25 cellular contexts compared by ENCODE assay signal in the genomic region with DNA sequence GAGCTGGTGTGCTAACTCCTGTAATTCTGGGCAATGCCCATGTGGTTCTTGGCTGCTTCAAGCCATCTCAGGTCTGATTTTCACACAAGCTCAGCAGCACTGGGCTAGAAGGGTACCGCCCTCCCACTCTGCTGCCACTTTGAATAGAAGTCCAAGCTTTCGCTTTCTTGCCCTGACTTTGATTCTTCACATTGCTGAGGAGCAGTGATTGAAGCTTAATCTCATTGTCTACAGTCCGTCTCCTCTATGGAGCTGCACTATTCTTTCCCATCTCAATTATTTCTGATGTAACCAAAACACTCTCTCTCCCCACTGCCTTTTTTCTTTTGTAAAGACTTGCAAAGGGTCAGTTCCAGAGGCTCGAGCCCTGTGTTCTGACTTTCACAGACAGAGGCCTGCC. TPM values are rescaled to one million over a fixed set of nuclear protein-coding genes. Genes with fewer than 3 reads are reported as not detected.
A peak's percentile ranks its signal among the peaks of the same experiment; 100 is the strongest.
DNase-seq lines count a peak whose midpoint lies in the region; ATAC-seq and TF ChIP-seq lines count a peak whose summit lies in the region.
"Had no signal": no experiment of that assay in that cellular context is flagged by ENCODE, and none has a peak within 500 bp of the region (broad histone marks: within the 10 kb centered on the region; RNA-seq: fewer than 3 reads in every experiment).

No MANE protein-coding gene starts in this region.

- H2AFZ ChIP-seq in neuronal stem cell (ENCODE audit: low read length): peak overlapping the region; percentile 6

- TF ChIP-seq CTCF in nephron progenitor cell (IDR thresholded peaks at IDR 0.05): no peak

- no peak overlapping the region for H3K23ac ChIP-seq in neuronal stem cell (ENCODE audit: low read depth, low read length, poor library complexity)

- no peak overlapping the region for H2BK5ac ChIP-seq in neuronal stem cell (ENCODE audit: low read length)

- no peak overlapping the region for H2BK12ac ChIP-seq in neuronal stem cell (ENCODE audit: low read length)

- no peak overlapping the region for H3K4me3 ChIP-seq in neuronal stem cell (ENCODE audit: low read length in 2 of 2)
- no peak overlapping the region for H3K4me3 ChIP-seq in aorta (ENCODE audit: low read length in 2 of 2)
- H3K4me3 ChIP-seq: A549; BLaER1 treated with 17β-estradiol and CSF1 and Interleukin-3, amounts not matched to agents 10 nM and 100 nM; HAP-1 had no signal

- DNase-seq in astrocyte of the hippocampus (ENCODE audit: low read depth, low spot score) (peak; percentile 10), nephron progenitor cell (no peak), neuronal stem cell (ENCODE audit: low spot score) (no peak), aorta (no peak), SKM-1 treated with dmso at 0.1 percent for 144 hours (lab: John Stamatoyannopoulos, UW; ENCODE audit: unreplicated experiment) (no peak), HT-29 (ENCODE audit: low spot score) (no peak)
- no peak for DNase-seq in activated naive CD4-positive, alpha-beta T cell treated with anti-CD3 and anti-CD28 coated beads, Interleukin-2, amount 50 U/mL, for 16 hours
- DNase-seq: 8988T; ACHN; AML-193; BE2C; Calu3; CD4-positive, alpha-beta T cell; COR-L47; DMS53; DMS79 treated with DMSO at 0.1 percent for 48 hours; GF-D8; GOT3; HFFc6 had no signal

- no peaks in the 10 kb centered on the region for H3K9me3 Mint-ChIP-seq in nephron progenitor cell
- H3K9me3 Mint-ChIP-seq: CD4-positive, alpha-beta T cell; HFFc6 had no signal

- H3K27ac ChIP-seq in neuronal stem cell (replicated peaks; ENCODE audit: low read length) (no peak overlapping the region), aorta (ENCODE audit: low read depth in 1 of 2, low read length in 2 of 2) (no peak overlapping the region)
- H3K27ac ChIP-seq: A549; BLaER1 treated with 17β-estradiol and CSF1 and Interleukin-3, amounts not matched to agents 10 nM and 100 nM had no signal

- H3K4me1 Mint-ChIP-seq in nephron progenitor cell: no peaks in the 10 kb centered on the region
- H3K4me1 Mint-ChIP-seq: CD14-positive monocyte had no signal

- no peak overlapping the region for H2BK15ac ChIP-seq in neuronal stem cell (ENCODE audit: low read length)

- no peaks in the 10 kb centered on the region for H3K36me3 Mint-ChIP-seq in nephron progenitor cell (ENCODE audit: low read depth)
- H3K36me3 Mint-ChIP-seq: CD14-positive monocyte had no signal

- peaks cover 2 to 9% of the 10 kb centered on the region in 2 donors for H3K4me1 ChIP-seq in neuronal stem cell (ENCODE audit: control insufficient read depth in 2 of 2, insufficient read depth in 1 of 2, low read depth in 1 of 2, low read length in 2 of 2)
- peaks cover 0 to 2% of the 10 kb centered on the region in 2 donors for H3K4me1 ChIP-seq in aorta (ENCODE audit: control insufficient read depth in 1 of 2, insufficient read depth in 2 of 2, low read length in 2 of 2)
- H3K4me1 ChIP-seq: A549; BLaER1 treated with 17β-estradiol and CSF1 and Interleukin-3, amounts not matched to agents 10 nM and 100 nM; HAP-1 had no signal

- no peak overlapping the region for H4K8ac ChIP-seq in neuronal stem cell (ENCODE audit: low read depth, low read length)

- peak overlapping the region; percentile 40 for H3K27ac Mint-ChIP-seq in nephron progenitor cell
- H3K27ac Mint-ChIP-seq: CD4-positive, alpha-beta T cell; HFFc6 had no signal

- no peak overlapping the region for H3K4me3 Mint-ChIP-seq in nephron progenitor cell
- H3K4me3 Mint-ChIP-seq: CD14-positive monocyte; CD4-positive, alpha-beta T cell; HFFc6 had no signal

- no peak overlapping the region for H2AK5ac ChIP-seq in neuronal stem cell (ENCODE audit: low read depth, low read length)

- H2BK120ac ChIP-seq in neuronal stem cell (ENCODE audit: low read depth, low read length): no peak overlapping the region

- H3K27me3 ChIP-seq in neuronal stem cell (ENCODE audit: control insufficient read depth in 3 of 3, insufficient read depth in 3 of 3, low read depth in 1 of 3, low read length in 3 of 3) (no peaks in the 10 kb centered on the region), aorta (ENCODE audit: control insufficient read depth in 1 of 2, insufficient read depth in 2 of 2, low read length in 1 of 2) (no peaks in the 10 kb centered on the region)
- H3K27me3 ChIP-seq: BE2C; BLaER1 treated with 17β-estradiol and CSF1 and Interleukin-3, amounts not matched to agents 10 nM and 100 nM had no signal

- H3K9me3 ChIP-seq in neuronal stem cell (replicated peaks in 1 of 2; ENCODE audit: control insufficient read depth in 2 of 2, insufficient read depth in 1 of 2, low read depth in 1 of 2, low read length in 2 of 2): no peaks in the 10 kb centered on the region
- H3K9me3 ChIP-seq in aorta (ENCODE audit: control insufficient read depth, low read length): no peaks in the 10 kb centered on the region
- H3K9me3 ChIP-seq: A549; BE2C; BLaER1 treated with 17β-estradiol and CSF1 and Interleukin-3, amounts not matched to agents 10 nM and 100 nM; HAP-1 had no signal

- no peak overlapping the region for H3K18ac ChIP-seq in neuronal stem cell (ENCODE audit: low read length)

- no peak overlapping the region for H3K4me2 ChIP-seq in neuronal stem cell (ENCODE audit: insufficient read depth, low read length, poor library complexity, severe bottlenecking)
- H3K4me2 ChIP-seq: A549; BLaER1 treated with 17β-estradiol and CSF1 and Interleukin-3, amounts not matched to agents 10 nM and 100 nM had no signal

- H4K91ac ChIP-seq in neuronal stem cell (ENCODE audit: low read depth, low read length, poor library complexity): no peak overlapping the region

- H3K4ac ChIP-seq in neuronal stem cell (ENCODE audit: low read length): no peak overlapping the region

- intact Hi-C loops in aorta (cut with DNase I): loop anchor here in 1 of 2 donors (5.0 to 10.0 kb wide), 2 partner anchors 59 to 86 kb away; a partner anchor contains a TSS

- H3K79me1 ChIP-seq in neuronal stem cell (ENCODE audit: low read depth, low read length): no peaks in the 10 kb centered on the region

- ATAC-seq in aorta (ENCODE audit: low FRiP score): peak; percentile 36
- ATAC-seq: A549 had no signal

- H3K9ac ChIP-seq in neuronal stem cell (ENCODE audit: low read depth, low read length, poor library complexity): no peak overlapping the region
- H3K9ac ChIP-seq: BLaER1 treated with 17β-estradiol and CSF1 and Interleukin-3, amounts not matched to agents 10 nM and 100 nM had no signal

- WGBS in neuronal stem cell (ENCODE audit: extremely low coverage in 2 of 2, insufficient read length in 2 of 2, insufficient replicate concordance in 1 of 2), 2 donors: no CpG with 5 or more reads among the region's 4 CpGs
- 10 to 16% methylated on average over 4 of the region's 4 CpGs for WGBS in aorta, 2 donors

- H3K27me3 Mint-ChIP-seq in nephron progenitor cell (ENCODE audit: low read depth, poor library complexity): peaks cover 21% of the 10 kb centered on the region
- H3K27me3 Mint-ChIP-seq: CD4-positive, alpha-beta T cell had no signal

- H3K36me3 ChIP-seq in neuronal stem cell (replicated peaks in 1 of 2; ENCODE audit: control insufficient read depth in 2 of 2, insufficient read depth in 2 of 2, low read length in 2 of 2) (no peaks in the 10 kb centered on the region), aorta (ENCODE audit: control insufficient read depth in 1 of 2, insufficient read depth in 2 of 2, low read length in 1 of 2) (no peaks in the 10 kb centered on the region)
- H3K36me3 ChIP-seq: BE2C, HAP-1 had no signal

- H3K14ac ChIP-seq in neuronal stem cell (ENCODE audit: low read length): no peak overlapping the region

RNA-seq across cellular contexts. Expression of a gene that starts 12.9 kb away (rescaled TPM):
- 0.13 TPM for polyA plus RNA-seq in neuronal stem cell (2013, experiment 1 of 2)
- polyA plus RNA-seq in neuronal stem cell (2013, experiment 2 of 2): 0.25 TPM
- total RNA-seq in aorta: not detected
- not detected for polyA plus RNA-seq in aorta
- 6.1 and 7.1 TPM in 2 replicates for total RNA-seq in HT-29 (2014; rRNA removed; shearing (Covaris generic))
- total RNA-seq: Daoy, G401, HFFc6 had no signal
- polyA plus RNA-seq: CD14-positive monocyte had no signal

RNA-seq across cellular contexts. Expression of a gene that starts 24.0 kb away (rescaled TPM):
- polyA plus RNA-seq in neuronal stem cell (2013, experiment 1 of 2): 2.3 TPM
- polyA plus RNA-seq in neuronal stem cell (2013, experiment 2 of 2): 2.4 TPM
- 1 to 10 TPM; 1.1 to 2.1 TPM for total RNA-seq in aorta
- polyA plus RNA-seq in aorta: 1 to 10 TPM in 1 of 2 donors, under 1 TPM in 1; 0.54 to 1.1 TPM
- total RNA-seq in HT-29 (2014; rRNA removed; shearing (Covaris generic)): 0.37 and 0.74 TPM in 2 replicates

RNA-seq across cellular contexts. Expression of a gene that starts 33.3 kb away (rescaled TPM):
- polyA plus RNA-seq in neuronal stem cell (2013, experiment 1 of 2): 0.01 TPM
- polyA plus RNA-seq in neuronal stem cell (2013, experiment 2 of 2): 0.01 TPM
- under 1 TPM; 0.19 to 0.48 TPM for total RNA-seq in aorta
- polyA plus RNA-seq in aorta: 1 to 10 TPM in 1 of 2 donors, under 1 TPM in 1; 0.18 to 2.6 TPM
- 31.5 and 34.1 TPM in 2 replicates for total RNA-seq in HT-29 (2014; rRNA removed; shearing (Covaris generic))
- total RNA-seq: CD4-positive, alpha-beta T cell; Daoy; HFFc6 had no signal

RNA-seq across cellular contexts. Expression of a gene that starts 40.6 kb away (rescaled TPM):
- 23.7 TPM for polyA plus RNA-seq in neuronal stem cell (2013, experiment 1 of 2)
- polyA plus RNA-seq in neuronal stem cell (2013, experiment 2 of 2): 23.9 TPM
- 10 to 100 TPM; 12.8 to 12.9 TPM for total RNA-seq in aorta
- 10 to 100 TPM in 1 of 2 donors, 1 to 10 TPM in 1; 8.4 to 12.0 TPM for polyA plus RNA-seq in aorta
- total RNA-seq in HT-29 (2014; rRNA removed; shearing (Covaris generic)): 21.3 and 21.8 TPM in 2 replicates

RNA-seq across cellular contexts. Expression of a gene that starts 40.7 kb away (rescaled TPM):
- polyA plus RNA-seq in neuronal stem cell (2013, experiment 1 of 2): 52.3 TPM
- 50.0 TPM for polyA plus RNA-seq in neuronal stem cell (2013, experiment 2 of 2)
- total RNA-seq in aorta: 10 to 100 TPM; 23.1 to 23.8 TPM
- 100 to 1,000 TPM in 1 of 2 donors, 10 to 100 TPM in 1; 42.1 to 134 TPM for polyA plus RNA-seq in aorta
- total RNA-seq in HT-29 (2014; rRNA removed; shearing (Covaris generic)): 20.2 and 22.6 TPM in 2 replicates

Comparison
In these comparisons a context has a peak if more than half of its experiments do, and no peak if none do; other contexts are left out.
1. RNA of a gene that starts 33.3 kb away (total RNA-seq): 31.5 to 34.1 TPM in HT-29; 0.19 to 0.48 TPM in aorta; every median in the first group is over 10 times any median in the second.